31 cellular contexts compared by ENCODE assay signal in genomic region chr18:10300739-10301138, GRCh38.
"Had no signal": no experiment of that assay in that cellular context is flagged by ENCODE, and none has a peak within 500 bp of the region (broad histone marks: within the 10 kb centered on the region; RNA-seq: fewer than 3 reads in every experiment).

No MANE protein-coding gene starts in this region.

- H3K4me3 Mint-ChIP-seq: activated CD4-positive, alpha-beta memory T cell treated with anti-CD3 and anti-CD28 coated beads, Interleukin-2, amount 10 ng/mL, durations not matched to agents 7 days and 5 days; activated CD4-positive, alpha-beta T cell treated with anti-CD3 and anti-CD28 coated beads, Interleukin-2, amount 10 ng/mL, durations not matched to agents 7 days and 5 days; activated naive CD8-positive, alpha-beta T cell; activated T-cell treated with anti-CD3 and anti-CD28 coated beads, Interleukin-2, amount 50 U/mL, for 24 hours; activated T-cell treated with anti-CD3 and anti-CD28 coated beads, Interleukin-2, amount 50 U/mL, for 72 hours; central memory CD8-positive, alpha-beta T cell; dendritic cell treated with granulocyte-macrophage colony-stimulating factor and Interleukin-4, amounts not matched to agents 40 ng/mL and 50 ng/mL, for 4 days; endodermal cell; WTC11 had no signal

- ATAC-seq: activated T-cell treated with anti-CD3 and anti-CD28 coated beads, Interleukin-2, amount 50 U/mL, for 72 hours; esophagus mucosa; foreskin keratinocyte; gastrocnemius medialis; heart left ventricle; WTC11 had no signal

- H3K9me3 ChIP-seq: gastrocnemius medialis, heart left ventricle had no signal

- H3K4me3 ChIP-seq: coronary artery, dorsolateral prefrontal cortex, gastrocnemius medialis, heart left ventricle had no signal

- H3K27ac ChIP-seq: brain microvascular endothelial cell, coronary artery, dorsolateral prefrontal cortex, foreskin keratinocyte, gastrocnemius medialis, heart left ventricle had no signal

- H3K4me1 Mint-ChIP-seq: activated CD4-positive, alpha-beta memory T cell treated with anti-CD3 and anti-CD28 coated beads, Interleukin-2, amount 10 ng/mL, durations not matched to agents 7 days and 5 days; activated CD4-positive, alpha-beta T cell treated with anti-CD3 and anti-CD28 coated beads, Interleukin-2, amount 10 ng/mL, durations not matched to agents 7 days and 5 days; central memory CD8-positive, alpha-beta T cell had no signal

- H3K27me3 Mint-ChIP-seq: activated CD4-positive, alpha-beta T cell treated with anti-CD3 and anti-CD28 coated beads, Interleukin-2, amount 10 ng/mL, durations not matched to agents 7 days and 5 days; central memory CD8-positive, alpha-beta T cell had no signal

- H3K36me3 Mint-ChIP-seq: activated naive CD8-positive, alpha-beta T cell; WTC11 had no signal

- DNase-seq: activated CD4-positive, alpha-beta memory T cell treated with anti-CD3 and anti-CD28 coated beads, Interleukin-2, amount 10 ng/mL, durations not matched to agents 7 days and 5 days; activated CD4-positive, alpha-beta T cell treated with anti-CD3 and anti-CD28 coated beads for 1 hour; activated CD4-positive, alpha-beta T cell treated with anti-CD3 and anti-CD28 coated beads for 4 hours; activated CD4-positive, alpha-beta T cell treated with anti-CD3 and anti-CD28 coated beads, Interleukin-2, amount 10 ng/mL, durations not matched to agents 7 days and 5 days; activated CD4-positive, alpha-beta T cell treated with anti-CD3 and anti-CD28 coated beads, Interleukin-2, amount 50 U/mL, for 4 hours; activated CD8-positive, alpha-beta memory T cell treated with anti-CD3 and anti-CD28 coated beads, Interleukin-2, amount 50 U/mL, for 48 hours; activated gamma-delta T cell; activated naive CD4-positive, alpha-beta T cell; activated naive CD4-positive, alpha-beta T cell treated with anti-CD3 and anti-CD28 coated beads, Interleukin-2, amount 50 U/mL, for 16 hours; activated T-cell treated with anti-CD3 and anti-CD28 coated beads for 4 hours; activated T-cell treated with anti-CD3 and anti-CD28 coated beads, Interleukin-2, amount 50 U/mL, for 24 hours; activated T-cell treated with anti-CD3 and anti-CD28 coated beads, Interleukin-2, amount 50 U/mL, for 72 hours; amniotic stem cell; anterior cingulate cortex; brain microvascular endothelial cell; dorsolateral prefrontal cortex; effector memory CD4-positive, alpha-beta T cell; endodermal cell; foreskin keratinocyte; gastrocnemius medialis; glutamatergic neuron; heart left ventricle; T-helper 2 cell had no signal

- H3K27ac Mint-ChIP-seq: activated CD4-positive, alpha-beta memory T cell treated with anti-CD3 and anti-CD28 coated beads, Interleukin-2, amount 10 ng/mL, durations not matched to agents 7 days and 5 days; activated CD4-positive, alpha-beta T cell treated with anti-CD3 and anti-CD28 coated beads, Interleukin-2, amount 10 ng/mL, durations not matched to agents 7 days and 5 days; activated naive CD8-positive, alpha-beta T cell; activated T-cell treated with anti-CD3 and anti-CD28 coated beads, Interleukin-2, amount 50 U/mL, for 24 hours; activated T-cell treated with anti-CD3 and anti-CD28 coated beads, Interleukin-2, amount 50 U/mL, for 72 hours; dendritic cell treated with granulocyte-macrophage colony-stimulating factor and Interleukin-4, amounts not matched to agents 40 ng/mL and 50 ng/mL, for 4 days; endodermal cell; WTC11 had no signal

- FAIRE-seq: astrocyte, bronchial epithelial cell had no signal

- H3K36me3 ChIP-seq: brain microvascular endothelial cell, gastrocnemius medialis, heart left ventricle had no signal

- H3K9me3 Mint-ChIP-seq: activated CD4-positive, alpha-beta memory T cell treated with anti-CD3 and anti-CD28 coated beads, Interleukin-2, amount 10 ng/mL, durations not matched to agents 7 days and 5 days; activated CD4-positive, alpha-beta T cell treated with anti-CD3 and anti-CD28 coated beads, Interleukin-2, amount 10 ng/mL, durations not matched to agents 7 days and 5 days; activated T-cell treated with anti-CD3 and anti-CD28 coated beads, Interleukin-2, amount 50 U/mL, for 24 hours; dendritic cell treated with granulocyte-macrophage colony-stimulating factor and Interleukin-4, amounts not matched to agents 40 ng/mL and 50 ng/mL, for 4 days; endodermal cell had no signal

- H3K4me1 ChIP-seq: foreskin keratinocyte, gastrocnemius medialis had no signal

- H3K27me3 ChIP-seq: brain microvascular endothelial cell, dorsolateral prefrontal cortex, foreskin keratinocyte, gastrocnemius medialis, heart left ventricle had no signal
